Comparison of ENCODE assay signal across 36 cellular contexts in the genomic region with DNA sequence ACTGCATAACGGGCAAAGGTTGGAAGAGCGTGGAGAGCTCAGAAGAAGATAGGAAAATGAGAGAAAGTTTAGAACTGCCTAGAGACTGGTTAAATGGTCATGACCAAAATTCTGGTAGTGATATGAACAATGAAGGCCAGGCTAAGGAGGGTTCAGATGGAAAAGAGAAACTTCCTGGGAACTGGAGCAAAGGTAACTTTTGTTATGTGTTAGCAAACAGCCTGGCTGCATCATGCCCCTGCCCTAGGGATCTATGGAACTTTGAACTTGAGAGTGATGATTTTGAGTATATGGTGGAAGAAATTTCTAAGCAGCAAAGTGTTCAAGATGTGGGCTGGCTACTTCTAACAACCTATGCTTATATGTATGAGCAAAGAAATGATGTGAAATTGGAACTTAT.
"Had no signal": no experiment of that assay in that cellular context is flagged by ENCODE, and none has a peak within 500 bp of the region (broad histone marks: within the 10 kb centered on the region; RNA-seq: fewer than 3 reads in every experiment).

No MANE protein-coding gene starts in this region.

- H3K4me1 Mint-ChIP-seq: activated B cell treated with CpG ODN at 0.5 μM for 24 hours; activated CD4-positive, alpha-beta T cell treated with anti-CD3 and anti-CD28 coated beads, Interleukin-2, amount 10 ng/mL, durations not matched to agents 24 days and 14 days; activated naive CD8-positive, alpha-beta T cell treated with anti-CD3 and anti-CD28 coated beads for 36 hours; activated T-helper 17 cell treated with anti-CD3 and anti-CD28 coated beads, Interleukin-2, amount 50 U/mL, for 72 hours had no signal

- H3K27me3 ChIP-seq: adrenal gland, body of pancreas, brain microvascular endothelial cell, breast epithelium had no signal

- DNase-seq: activated B cell treated with CpG ODN at 0.5 μM for 24 hours; activated CD4-positive, alpha-beta memory T cell treated with anti-CD3 and anti-CD28 coated beads for 36 hours; activated CD4-positive, alpha-beta T cell treated with anti-CD3 and anti-CD28 coated beads for 4 hours; activated CD4-positive, alpha-beta T cell treated with anti-CD3 and anti-CD28 coated beads, Interleukin-2, amount 10 ng/mL, durations not matched to agents 24 days and 14 days; activated CD4-positive, alpha-beta T cell treated with anti-CD3 and anti-CD28 coated beads, Interleukin-2, amount 50 U/mL, for 1 hour; activated CD4-positive, alpha-beta T cell treated with anti-CD3 and anti-CD28 coated beads, Interleukin-2, amount 50 U/mL, for 4 hours; activated CD4-positive, CD25-positive, alpha-beta regulatory T cell treated with anti-CD3 and anti-CD28 coated beads, Interleukin-2, amount 50 U/mL, for 72 hours; activated CD8-positive, alpha-beta memory T cell treated with anti-CD3 and anti-CD28 coated beads, Interleukin-2, amount 50 U/mL, for 4 hours; activated CD8-positive, alpha-beta T cell treated with anti-CD3 and anti-CD28 coated beads for 36 hours; activated effector memory CD4-positive, alpha-beta T cell treated with anti-CD3 and anti-CD28 coated beads, Interleukin-2, amount 50 U/mL, for 16 hours; activated gamma-delta T cell treated with Interleukin-2 at 50 U/mL for 16 hours; activated naive CD4-positive, alpha-beta T cell; activated naive CD4-positive, alpha-beta T cell treated with anti-CD3 and anti-CD28 coated beads for 36 hours; activated naive CD4-positive, alpha-beta T cell treated with anti-CD3 and anti-CD28 coated beads, Interleukin-2, amount 50 U/mL, for 16 hours; activated naive CD8-positive, alpha-beta T cell treated with anti-CD3 and anti-CD28 coated beads for 36 hours; activated T-cell treated with anti-CD3 and anti-CD28 coated beads for 4 hours; activated T-cell treated with anti-CD3 and anti-CD28 coated beads, Interleukin-2, amount 50 U/mL, for 1 hour; activated T-cell treated with anti-CD3 and anti-CD28 coated beads, Interleukin-2, amount 50 U/mL, for 4 hours; activated T-cell treated with anti-CD3 and anti-CD28 coated beads, Interleukin-2, amount 50 U/mL, for 72 hours; adrenal gland; amniotic stem cell; aorta; body of pancreas; brain microvascular endothelial cell; central memory CD4-positive, alpha-beta T cell; T-helper 1 cell; T-helper 2 cell; T-helper 9 cell had no signal

- H3K27ac Mint-ChIP-seq: activated B cell treated with CpG ODN at 0.5 μM for 24 hours; activated CD4-positive, alpha-beta memory T cell treated with anti-CD3 and anti-CD28 coated beads for 36 hours; activated CD4-positive, alpha-beta T cell treated with anti-CD3 and anti-CD28 coated beads, Interleukin-2, amount 10 ng/mL, durations not matched to agents 24 days and 14 days; activated CD8-positive, alpha-beta T cell treated with anti-CD3 and anti-CD28 coated beads for 36 hours; activated naive CD4-positive, alpha-beta T cell treated with anti-CD3 and anti-CD28 coated beads for 36 hours; activated naive CD4-positive, alpha-beta T cell treated with anti-CD3 and anti-CD28 coated beads, Interleukin-2, amount 50 U/mL, for 72 hours; activated naive CD8-positive, alpha-beta T cell treated with anti-CD3 and anti-CD28 coated beads for 36 hours; activated T-cell treated with anti-CD3 and anti-CD28 coated beads, Interleukin-2, amount 50 U/mL, for 72 hours; activated T-helper 1 cell treated with anti-CD3 and anti-CD28 coated beads, Interleukin-12 subunit alpha, Interleukin-12 subunit beta, Interleukin-2, Interleukin-4 antibody, amounts not matched to agents 30 ng/mL and 10 ng/mL and 1 ng/mL, durations not matched to agents 14 hours and 24 hours and 36 hours; activated T-helper 17 cell treated with anti-CD3 and anti-CD28 coated beads, Interleukin-2, amount 50 U/mL, for 72 hours; T-helper 1 cell treated with Interleukin-12 subunit alpha and Interleukin-12 subunit beta and Interleukin-4 antibody, amounts not matched to agents 30 μg/mL and 1 μg/mL, for 36 hours; T-helper 2 cell treated with Interferon-gamma antibody and Interleukin-4, amounts not matched to agents 5 μg/mL and 100 μg/mL, for 36 hours had no signal

- H3K9me3 ChIP-seq: adrenal gland, body of pancreas, breast epithelium had no signal

- H3K27me3 Mint-ChIP-seq: activated B cell treated with CpG ODN at 0.5 μM for 24 hours; activated CD4-positive, alpha-beta memory T cell treated with anti-CD3 and anti-CD28 coated beads for 36 hours; activated naive CD8-positive, alpha-beta T cell treated with anti-CD3 and anti-CD28 coated beads for 36 hours had no signal

- H3K36me3 ChIP-seq: adrenal gland, brain microvascular endothelial cell, breast epithelium had no signal

- FAIRE-seq: astrocyte, TTC549 had no signal

- H3K4me1 ChIP-seq: adrenal gland, breast epithelium had no signal

- H3K36me3 Mint-ChIP-seq: activated CD4-positive, alpha-beta memory T cell treated with anti-CD3 and anti-CD28 coated beads for 36 hours; activated naive CD4-positive, alpha-beta T cell treated with anti-CD3 and anti-CD28 coated beads, Interleukin-2, amount 50 U/mL, for 72 hours; activated naive CD8-positive, alpha-beta T cell treated with anti-CD3 and anti-CD28 coated beads for 36 hours had no signal

- ATAC-seq: activated CD8-positive, alpha-beta T cell treated with anti-CD3 and anti-CD28 coated beads for 36 hours; activated naive CD4-positive, alpha-beta T cell treated with anti-CD3 and anti-CD28 coated beads, Interleukin-2, amount 50 U/mL, for 72 hours; activated T-cell treated with anti-CD3 and anti-CD28 coated beads, Interleukin-2, amount 50 U/mL, for 4 hours; activated T-cell treated with anti-CD3 and anti-CD28 coated beads, Interleukin-2, amount 50 U/mL, for 72 hours; activated T-helper 17 cell treated with anti-CD3 and anti-CD28 coated beads, Interleukin-2, amount 50 U/mL, for 72 hours; body of pancreas had no signal

- H3K4me3 ChIP-seq: adrenal gland, body of pancreas, breast epithelium had no signal

- H3K9me3 Mint-ChIP-seq: activated B cell treated with CpG ODN at 0.5 μM for 24 hours; activated CD4-positive, alpha-beta memory T cell treated with anti-CD3 and anti-CD28 coated beads for 36 hours; activated CD4-positive, alpha-beta T cell treated with anti-CD3 and anti-CD28 coated beads, Interleukin-2, amount 10 ng/mL, durations not matched to agents 24 days and 14 days; activated CD8-positive, alpha-beta T cell treated with anti-CD3 and anti-CD28 coated beads for 36 hours; activated naive CD4-positive, alpha-beta T cell treated with anti-CD3 and anti-CD28 coated beads for 36 hours; activated naive CD4-positive, alpha-beta T cell treated with anti-CD3 and anti-CD28 coated beads, Interleukin-2, amount 50 U/mL, for 72 hours; activated naive CD8-positive, alpha-beta T cell treated with anti-CD3 and anti-CD28 coated beads for 36 hours; activated T-cell treated with anti-CD3 and anti-CD28 coated beads, Interleukin-2, amount 50 U/mL, for 4 hours; activated T-cell treated with anti-CD3 and anti-CD28 coated beads, Interleukin-2, amount 50 U/mL, for 72 hours; activated T-helper 1 cell treated with anti-CD3 and anti-CD28 coated beads, Interleukin-12 subunit alpha, Interleukin-12 subunit beta, Interleukin-2, Interleukin-4 antibody, amounts not matched to agents 30 ng/mL and 10 ng/mL and 1 ng/mL, durations not matched to agents 14 hours and 24 hours and 36 hours; activated T-helper 17 cell treated with anti-CD3 and anti-CD28 coated beads, Interleukin-2, amount 50 U/mL, for 72 hours; T-helper 1 cell treated with Interleukin-12 subunit alpha and Interleukin-12 subunit beta and Interleukin-4 antibody, amounts not matched to agents 30 μg/mL and 1 μg/mL, for 36 hours; T-helper 2 cell treated with Interferon-gamma antibody and Interleukin-4, amounts not matched to agents 5 μg/mL and 100 μg/mL, for 36 hours had no signal

- H3K27ac ChIP-seq: adrenal gland, body of pancreas, brain microvascular endothelial cell, breast epithelium had no signal

- H3K4me3 Mint-ChIP-seq: activated B cell treated with CpG ODN at 0.5 μM for 24 hours; activated CD4-positive, alpha-beta memory T cell treated with anti-CD3 and anti-CD28 coated beads for 36 hours; activated CD4-positive, alpha-beta T cell treated with anti-CD3 and anti-CD28 coated beads, Interleukin-2, amount 10 ng/mL, durations not matched to agents 24 days and 14 days; activated CD8-positive, alpha-beta T cell treated with anti-CD3 and anti-CD28 coated beads for 36 hours; activated naive CD4-positive, alpha-beta T cell treated with anti-CD3 and anti-CD28 coated beads for 36 hours; activated naive CD8-positive, alpha-beta T cell treated with anti-CD3 and anti-CD28 coated beads for 36 hours; activated T-cell treated with anti-CD3 and anti-CD28 coated beads, Interleukin-2, amount 50 U/mL, for 4 hours; activated T-cell treated with anti-CD3 and anti-CD28 coated beads, Interleukin-2, amount 50 U/mL, for 72 hours; activated T-helper 1 cell treated with anti-CD3 and anti-CD28 coated beads, Interleukin-12 subunit alpha, Interleukin-12 subunit beta, Interleukin-2, Interleukin-4 antibody, amounts not matched to agents 30 ng/mL and 10 ng/mL and 1 ng/mL, durations not matched to agents 14 hours and 24 hours and 36 hours; activated T-helper 17 cell treated with anti-CD3 and anti-CD28 coated beads, Interleukin-2, amount 50 U/mL, for 72 hours; T-helper 1 cell treated with Interleukin-12 subunit alpha and Interleukin-12 subunit beta and Interleukin-4 antibody, amounts not matched to agents 30 μg/mL and 1 μg/mL, for 36 hours; T-helper 2 cell treated with Interferon-gamma antibody and Interleukin-4, amounts not matched to agents 5 μg/mL and 100 μg/mL, for 36 hours had no signal
